Comparison of ENCODE assay signal across 15 cellular contexts in genomic region chr11:125515102-125515439, GRCh38. TPM values are rescaled to one million over a fixed set of nuclear protein-coding genes. Genes with fewer than 3 reads are reported as not detected.
A peak's percentile ranks its signal among the peaks of the same experiment; 100 is the strongest.
DNase-seq lines count a peak whose midpoint lies in the region; ATAC-seq and TF ChIP-seq lines count a peak whose summit lies in the region.
"Had no signal": no experiment of that assay in that cellular context is flagged by ENCODE, and none has a peak within 500 bp of the region (broad histone marks: within the 10 kb centered on the region; RNA-seq: fewer than 3 reads in every experiment).

No MANE protein-coding gene starts in this region.

- H3K36me3 Mint-ChIP-seq in activated naive CD4-positive, alpha-beta T cell treated with anti-CD3 and anti-CD28 coated beads, Interleukin-2, amount 10 ng/mL, durations not matched to agents 7 days and 5 days, result peaks cover 2% of the 10 kb centered on the region
- peaks cover 4% of the 10 kb centered on the region for H3K36me3 Mint-ChIP-seq in central memory CD8-positive, alpha-beta T cell (ENCODE audit: insufficient read depth)
- H3K36me3 Mint-ChIP-seq in stimulated activated memory B cell treated with anti-CD40 and anti-IgM and Interleukin-4, amounts not matched to agents 10 μg/mL and 1 μg/mL and 100 μg/mL, for 72 hours, result no peaks in the 10 kb centered on the region
- H3K36me3 Mint-ChIP-seq in progenitor cell of endocrine pancreas (ENCODE audit: insufficient read depth) (peaks cover 1% of the 10 kb centered on the region), type B pancreatic cell (no peaks in the 10 kb centered on the region)

- no peaks in the 10 kb centered on the region for H3K27me3 ChIP-seq in RWPE2 (ENCODE audit: insufficient read depth, poor library complexity, severe bottlenecking)
- H3K27me3 ChIP-seq: ovary, sigmoid colon had no signal

- no peaks in the 10 kb centered on the region for H3K27me3 Mint-ChIP-seq in activated naive CD4-positive, alpha-beta T cell treated with anti-CD3 and anti-CD28 coated beads, Interleukin-2, amount 10 ng/mL, durations not matched to agents 7 days and 5 days
- no peaks in the 10 kb centered on the region for H3K27me3 Mint-ChIP-seq in central memory CD8-positive, alpha-beta T cell
- H3K27me3 Mint-ChIP-seq in stimulated activated memory B cell treated with anti-CD40 and anti-IgM and Interleukin-4, amounts not matched to agents 10 μg/mL and 1 μg/mL and 100 μg/mL, for 72 hours, result no peaks in the 10 kb centered on the region
- H3K27me3 Mint-ChIP-seq in progenitor cell of endocrine pancreas (peaks cover 4% of the 10 kb centered on the region), type B pancreatic cell (peaks cover 4% of the 10 kb centered on the region)

- TF ChIP-seq CTCF in RWPE2 (IDR thresholded peaks at IDR 0.05; ENCODE audit: poor library complexity, severe bottlenecking) (no peak), progenitor cell of endocrine pancreas (IDR thresholded peaks at IDR 0.05; ENCODE audit: unreplicated experiment) (no peak), type B pancreatic cell (conservative IDR thresholded peaks at IDR 0.05) (no peak)

- peak overlapping the region; percentile 70 for H3K27ac ChIP-seq in RWPE2 (ENCODE audit: poor library complexity, severe bottlenecking)
- H3K27ac ChIP-seq: ovary, sigmoid colon had no signal

- H3K27ac Mint-ChIP-seq in activated naive CD4-positive, alpha-beta T cell treated with anti-CD3 and anti-CD28 coated beads, Interleukin-2, amount 10 ng/mL, durations not matched to agents 7 days and 5 days, result peak overlapping the region; percentile 83
- H3K27ac Mint-ChIP-seq in central memory CD8-positive, alpha-beta T cell (ENCODE audit: low read depth), result peak overlapping the region; percentile 92
- H3K27ac Mint-ChIP-seq in stimulated activated memory B cell treated with anti-CD40 and anti-IgM and Interleukin-4, amounts not matched to agents 10 μg/mL and 1 μg/mL and 100 μg/mL, for 72 hours, result peak overlapping the region; percentile 85
- H3K27ac Mint-ChIP-seq in progenitor cell of endocrine pancreas, result no peak overlapping the region
- H3K27ac Mint-ChIP-seq in type B pancreatic cell, result no peak overlapping the region

- no peak overlapping the region for H3K4me3 ChIP-seq in RWPE2 (ENCODE audit: severe bottlenecking)
- H3K4me3 ChIP-seq: ovary, sigmoid colon had no signal

- DNase-seq in activated naive CD4-positive, alpha-beta T cell treated with anti-CD3 and anti-CD28 coated beads, Interleukin-2, amount 10 ng/mL, durations not matched to agents 7 days and 5 days, result no peak
- no peak for DNase-seq in activated naive CD4-positive, alpha-beta T cell treated with anti-CD3 and anti-CD28 coated beads, Interleukin-2, amount 50 U/mL, for 16 hours
- DNase-seq in RWPE2 (ENCODE audit: low spot score), result no peak
- no peak for DNase-seq in central memory CD8-positive, alpha-beta T cell (ENCODE audit: low spot score in 2 of 2)
- no peak for DNase-seq in progenitor cell of endocrine pancreas (ENCODE audit: low spot score, unreplicated experiment)
- no peak for DNase-seq in foreskin melanocyte
- no peak for DNase-seq in type B pancreatic cell (ENCODE audit: extremely low spot score, unreplicated experiment)
- DNase-seq: foreskin fibroblast, NCI-H2029 treated with DMSO at 0.1 percent for 48 hours, NCI-H510A, ovary, sigmoid colon, substantia nigra had no signal

- no peaks in the 10 kb centered on the region for H3K36me3 ChIP-seq in RWPE2 (ENCODE audit: low read depth)
- H3K36me3 ChIP-seq: ovary, sigmoid colon had no signal

- H3K4me1 ChIP-seq in RWPE2 (ENCODE audit: insufficient read depth, poor library complexity, severe bottlenecking), result peaks cover 7% of the 10 kb centered on the region
- H3K4me1 ChIP-seq: sigmoid colon had no signal

- H3K4me3 Mint-ChIP-seq in activated naive CD4-positive, alpha-beta T cell treated with anti-CD3 and anti-CD28 coated beads, Interleukin-2, amount 10 ng/mL, durations not matched to agents 7 days and 5 days, result no peak overlapping the region
- peak overlapping the region; percentile 28 for H3K4me3 Mint-ChIP-seq in central memory CD8-positive, alpha-beta T cell
- H3K4me3 Mint-ChIP-seq in stimulated activated memory B cell treated with anti-CD40 and anti-IgM and Interleukin-4, amounts not matched to agents 10 μg/mL and 1 μg/mL and 100 μg/mL, for 72 hours, result no peak overlapping the region
- H3K4me3 Mint-ChIP-seq in progenitor cell of endocrine pancreas (ENCODE audit: low read depth), result no peak overlapping the region
- H3K4me3 Mint-ChIP-seq in type B pancreatic cell, result no peak overlapping the region

- CTCF ChIA-PET in activated naive CD4-positive, alpha-beta T cell treated with anti-CD3 and anti-CD28 coated beads, Interleukin-2, amount 10 ng/mL, durations not matched to agents 7 days and 5 days (lab: Charles Lee), result no interaction called here

- ATAC-seq in RWPE2 (ENCODE audit: low read depth), result no peak
- ATAC-seq in central memory CD8-positive, alpha-beta T cell (replicated peaks; ENCODE audit: extremely low read depth, poor library complexity, severe bottlenecking), result no peak
- no peak for ATAC-seq in stimulated activated memory B cell treated with anti-CD40 and anti-IgM and Interleukin-4, amounts not matched to agents 10 μg/mL and 1 μg/mL and 100 μg/mL, for 72 hours

- peaks cover 49% of the 10 kb centered on the region for H3K4me1 Mint-ChIP-seq in activated naive CD4-positive, alpha-beta T cell treated with anti-CD3 and anti-CD28 coated beads, Interleukin-2, amount 10 ng/mL, durations not matched to agents 7 days and 5 days
- H3K4me1 Mint-ChIP-seq in central memory CD8-positive, alpha-beta T cell, result peaks cover 31% of the 10 kb centered on the region
- H3K4me1 Mint-ChIP-seq in stimulated activated memory B cell treated with anti-CD40 and anti-IgM and Interleukin-4, amounts not matched to agents 10 μg/mL and 1 μg/mL and 100 μg/mL, for 72 hours, result peaks cover 29% of the 10 kb centered on the region
- H3K4me1 Mint-ChIP-seq in progenitor cell of endocrine pancreas (ENCODE audit: low read depth) (peaks cover 4% of the 10 kb centered on the region), type B pancreatic cell (ENCODE audit: unreplicated experiment) (peaks cover 16% of the 10 kb centered on the region)

- no peaks in the 10 kb centered on the region for H3K9me3 ChIP-seq in RWPE2 (ENCODE audit: severe bottlenecking)
- H3K9me3 ChIP-seq: ovary, sigmoid colon, SK-N-SH had no signal

- peaks cover 6% of the 10 kb centered on the region for H3K9me3 Mint-ChIP-seq in activated naive CD4-positive, alpha-beta T cell treated with anti-CD3 and anti-CD28 coated beads, Interleukin-2, amount 10 ng/mL, durations not matched to agents 7 days and 5 days
- no peaks in the 10 kb centered on the region for H3K9me3 Mint-ChIP-seq in central memory CD8-positive, alpha-beta T cell
- peaks cover 3% of the 10 kb centered on the region for H3K9me3 Mint-ChIP-seq in stimulated activated memory B cell treated with anti-CD40 and anti-IgM and Interleukin-4, amounts not matched to agents 10 μg/mL and 1 μg/mL and 100 μg/mL, for 72 hours
- H3K9me3 Mint-ChIP-seq in progenitor cell of endocrine pancreas (ENCODE audit: low read depth), result peaks cover 3% of the 10 kb centered on the region
- no peaks in the 10 kb centered on the region for H3K9me3 Mint-ChIP-seq in type B pancreatic cell

RNA-seq across cellular contexts. Expression of gene FEZ1, which starts 19.0 kb away (rescaled TPM):
- total RNA-seq in progenitor cell of endocrine pancreas, result 1.8 and 3.1 TPM in 2 replicates
- 2.1 and 30.5 TPM in 2 replicates for total RNA-seq in type B pancreatic cell (ENCODE audit: low replicate concordance)

RNA-seq across cellular contexts. Expression of gene EI24, which starts 54.2 kb away (rescaled TPM):
- total RNA-seq in progenitor cell of endocrine pancreas (68.0 and 74.0 TPM in 2 replicates), type B pancreatic cell (ENCODE audit: low replicate concordance) (102 and 114 TPM in 2 replicates)

Comparison
In these comparisons a context has a peak if more than half of its experiments do, and no peak if none do; other contexts are left out.
1. H3K27ac Mint-ChIP-seq: peak in activated naive CD4-positive, alpha-beta T cell treated with anti-CD3 and anti-CD28 coated beads, Interleukin-2, amount 10 ng/mL, durations not matched to agents 7 days and 5 days (single experiment), central memory CD8-positive, alpha-beta T cell (single experiment) and stimulated activated memory B cell treated with anti-CD40 and anti-IgM and Interleukin-4, amounts not matched to agents 10 μg/mL and 1 μg/mL and 100 μg/mL, for 72 hours (single experiment); none in progenitor cell of endocrine pancreas (single experiment) and type B pancreatic cell (single experiment).